In the genomic region with DNA sequence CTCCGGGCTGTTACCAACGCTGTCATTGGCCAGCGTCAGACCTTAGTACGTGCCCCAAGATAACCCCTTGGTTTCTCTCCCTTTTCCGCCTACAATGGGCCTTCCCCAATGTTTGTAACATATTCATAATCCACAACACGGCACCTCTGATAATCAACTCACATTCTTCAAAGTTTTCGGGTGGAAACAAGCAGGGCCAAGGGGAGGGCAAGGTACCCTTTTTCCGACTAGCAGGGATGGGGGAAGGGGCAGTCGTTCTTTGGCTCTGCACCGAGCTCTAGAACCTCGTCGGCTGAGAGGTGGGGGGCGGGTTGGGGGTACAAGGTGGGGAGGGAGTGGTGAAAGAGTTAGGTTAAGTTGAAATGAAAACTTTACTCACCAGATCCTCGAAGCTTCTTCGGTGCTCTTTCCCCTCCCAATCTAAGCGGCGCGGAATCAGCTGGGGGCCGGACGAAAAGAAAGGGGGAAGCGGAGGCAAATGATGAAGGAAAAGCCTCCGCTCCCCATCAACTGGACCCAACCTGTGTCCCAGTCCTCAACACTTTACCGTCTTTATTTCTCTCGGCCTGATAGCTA, we compare ENCODE assay signal across 9 cellular contexts. TPM values are rescaled to one million over a fixed set of nuclear protein-coding genes. Genes with fewer than 3 reads are reported as not detected.
A peak's percentile ranks its signal among the peaks of the same experiment; 100 is the strongest.
DNase-seq lines count a peak whose midpoint lies in the region; ATAC-seq, FAIRE-seq and TF ChIP-seq lines count a peak whose summit lies in the region.
"Had no signal": no experiment of that assay in that cellular context is flagged by ENCODE, and none has a peak within 500 bp of the region (broad histone marks: within the 10 kb centered on the region; RNA-seq: fewer than 3 reads in every experiment).

No MANE protein-coding gene starts in this region.

- DNase-seq in NCI-H1092 treated with DMSO at 0.1 percent for 48 hours (lab: John Stamatoyannopoulos, UW) (peak; percentile 81), NCI-H1092 (lab: John Stamatoyannopoulos, UW) (no peak), NCI-H2107 treated with DMSO at 0.1 percent for 48 hours (lab: John Stamatoyannopoulos, UW; ENCODE audit: unreplicated experiment) (peak; percentile 68), WERI-Rb-1 (peak; percentile 49), breast epithelium (ENCODE audit: low spot score in 2 of 2) (peak in 1 of 2 donors; percentile 81), iPS-NIHi7 (ENCODE audit: extremely low spot score) (peak; percentile 50), small intestine (peak; percentile 84)

- H3K4me3 ChIP-seq in WERI-Rb-1 (ENCODE audit: low read depth, low read length) (peak overlapping the region; percentile 78), breast epithelium (peak overlapping the region; percentile 65 to 70 (median 69)), small intestine (ENCODE audit: low read depth in 1 of 2, low read length in 2 of 2) (peak overlapping the region; percentile 53 to 65)

- intact Hi-C loops in breast epithelium (cut with DNase I; ENCODE audit: low total_unique reads), result no loop called here

- no peaks in the 10 kb centered on the region for H3K9me3 ChIP-seq in WERI-Rb-1 (ENCODE audit: severe bottlenecking)
- no peaks in the 10 kb centered on the region for H3K9me3 ChIP-seq in breast epithelium
- no peaks in the 10 kb centered on the region for H3K9me3 ChIP-seq in small intestine (ENCODE audit: control insufficient read depth, low read depth)

- no peaks in the 10 kb centered on the region for H3K36me3 ChIP-seq in WERI-Rb-1
- no peaks in the 10 kb centered on the region for H3K36me3 ChIP-seq in breast epithelium
- no peaks in the 10 kb centered on the region for H3K36me3 ChIP-seq in small intestine (ENCODE audit: control insufficient read depth in 2 of 2, insufficient read depth in 2 of 2, low read length in 2 of 2)

- ATAC-seq in HG02981 (IDR thresholded peaks at IDR 0.05; ENCODE audit: unreplicated experiment), result peak; percentile 60

- no peaks in the 10 kb centered on the region for H3K4me1 ChIP-seq in breast epithelium
- no peaks in the 10 kb centered on the region for H3K4me1 ChIP-seq in small intestine (ENCODE audit: control insufficient read depth in 2 of 2, insufficient read depth in 1 of 2, low read depth in 1 of 2, low read length in 1 of 2)

- no peak for TF ChIP-seq CTCF in WERI-Rb-1 (IDR thresholded peaks at IDR 0.05; ENCODE audit: low read depth, low read length)
- no peak for TF ChIP-seq CTCF in breast epithelium (IDR thresholded peaks at IDR 0.05)

- H3K27me3 ChIP-seq in WERI-Rb-1 (ENCODE audit: insufficient read depth, low read depth, severe bottlenecking), result peaks cover 3% of the 10 kb centered on the region
- H3K27me3 ChIP-seq in breast epithelium, result peaks cover 3 to 5% of the 10 kb centered on the region in 2 donors
- H3K27me3 ChIP-seq in small intestine (ENCODE audit: control insufficient read depth in 2 of 2, insufficient read depth in 2 of 2, low read length in 2 of 2), result no peaks in the 10 kb centered on the region

- H3K27ac ChIP-seq in WERI-Rb-1 (no peak overlapping the region), breast epithelium (peak overlapping the region; percentile 88 to 89), small intestine (ENCODE audit: low read depth in 1 of 2, low read length in 1 of 2) (peak overlapping the region; percentile 69 to 93)
- H3K27ac ChIP-seq: 22Rv1 had no signal

- FAIRE-seq in small intestine (lab: Jason Lieb, UNC), result no peak

- no peak for TF ChIP-seq POLR2A in breast epithelium (IDR thresholded peaks at IDR 0.05)

- 1 to 40% (median 12%) methylated on average over 18 to 24 of the region's 24 CpGs for WGBS in small intestine, 3 donors

RNA-seq across cellular contexts. Expression of gene BRWD3, which starts 1.4 kb away (rescaled TPM):
- 10 to 100 TPM; 19.8 to 33.5 (median 23.9) TPM for total RNA-seq in breast epithelium
- polyA plus RNA-seq in small intestine, result 1 to 10 TPM; 3.5 to 6.0 (median 4.8) TPM
